ENCODE assay signal across 33 cellular contexts in the genomic region with DNA sequence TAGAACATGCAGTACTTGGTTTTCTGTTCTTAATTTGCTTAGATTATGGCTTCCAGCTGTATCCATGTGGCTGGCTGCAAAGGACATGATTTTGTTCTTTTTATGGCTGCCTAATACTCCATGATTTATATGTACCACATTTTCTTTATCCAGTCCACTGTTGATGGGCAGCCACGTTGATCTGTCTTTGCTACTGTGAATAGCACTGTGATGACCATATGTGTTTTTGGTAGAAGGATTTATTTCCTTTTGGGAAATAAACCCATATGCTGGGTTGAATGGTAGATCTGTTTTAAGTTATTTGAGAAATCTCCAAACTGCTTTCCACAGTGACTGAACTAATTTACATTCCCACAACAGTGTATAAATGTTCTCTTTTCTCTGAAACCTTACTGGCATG.
"Had no signal": no experiment of that assay in that cellular context is flagged by ENCODE, and none has a peak within 500 bp of the region (broad histone marks: within the 10 kb centered on the region; RNA-seq: fewer than 3 reads in every experiment).

No MANE protein-coding gene starts in this region.

- H3K4me1 ChIP-seq: breast epithelium had no signal

- DNase-seq: activated B cell treated with CpG ODN at 0.5 μM for 24 hours; activated CD4-positive, alpha-beta memory T cell treated with anti-CD3 and anti-CD28 coated beads for 36 hours; activated CD4-positive, alpha-beta T cell treated with anti-CD3 and anti-CD28 coated beads for 4 hours; activated CD4-positive, alpha-beta T cell treated with anti-CD3 and anti-CD28 coated beads, Interleukin-2, amount 10 ng/mL, durations not matched to agents 24 days and 14 days; activated CD4-positive, alpha-beta T cell treated with anti-CD3 and anti-CD28 coated beads, Interleukin-2, amount 50 U/mL, for 1 hour; activated CD4-positive, alpha-beta T cell treated with anti-CD3 and anti-CD28 coated beads, Interleukin-2, amount 50 U/mL, for 4 hours; activated CD4-positive, CD25-positive, alpha-beta regulatory T cell treated with anti-CD3 and anti-CD28 coated beads, Interleukin-2, amount 50 U/mL, for 72 hours; activated CD8-positive, alpha-beta memory T cell treated with anti-CD3 and anti-CD28 coated beads, Interleukin-2, amount 50 U/mL, for 4 hours; activated CD8-positive, alpha-beta T cell treated with anti-CD3 and anti-CD28 coated beads for 36 hours; activated effector memory CD4-positive, alpha-beta T cell treated with anti-CD3 and anti-CD28 coated beads, Interleukin-2, amount 50 U/mL, for 16 hours; activated gamma-delta T cell treated with Interleukin-2 at 50 U/mL for 16 hours; activated naive CD4-positive, alpha-beta T cell; activated naive CD4-positive, alpha-beta T cell treated with anti-CD3 and anti-CD28 coated beads for 36 hours; activated naive CD4-positive, alpha-beta T cell treated with anti-CD3 and anti-CD28 coated beads, Interleukin-2, amount 50 U/mL, for 16 hours; activated naive CD8-positive, alpha-beta T cell treated with anti-CD3 and anti-CD28 coated beads for 36 hours; activated T-cell treated with anti-CD3 and anti-CD28 coated beads for 4 hours; activated T-cell treated with anti-CD3 and anti-CD28 coated beads, Interleukin-2, amount 50 U/mL, for 1 hour; activated T-cell treated with anti-CD3 and anti-CD28 coated beads, Interleukin-2, amount 50 U/mL, for 4 hours; activated T-cell treated with anti-CD3 and anti-CD28 coated beads, Interleukin-2, amount 50 U/mL, for 72 hours; adrenal gland; amniotic stem cell; aorta; body of pancreas; brain microvascular endothelial cell; central memory CD4-positive, alpha-beta T cell; T-helper 2 cell; T-helper 9 cell had no signal

- FAIRE-seq: astrocyte, TTC549 had no signal

- H3K4me3 ChIP-seq: adrenal gland, body of pancreas, breast epithelium had no signal

- H3K36me3 ChIP-seq: adrenal gland, brain microvascular endothelial cell, breast epithelium had no signal

- H3K27me3 ChIP-seq: adrenal gland, body of pancreas, brain microvascular endothelial cell, breast epithelium had no signal

- H3K9me3 ChIP-seq: adrenal gland, body of pancreas, breast epithelium had no signal

- ATAC-seq: activated CD8-positive, alpha-beta T cell treated with anti-CD3 and anti-CD28 coated beads for 36 hours; activated naive CD4-positive, alpha-beta T cell treated with anti-CD3 and anti-CD28 coated beads, Interleukin-2, amount 50 U/mL, for 72 hours; activated T-cell treated with anti-CD3 and anti-CD28 coated beads, Interleukin-2, amount 50 U/mL, for 4 hours; activated T-cell treated with anti-CD3 and anti-CD28 coated beads, Interleukin-2, amount 50 U/mL, for 72 hours; activated T-helper 17 cell treated with anti-CD3 and anti-CD28 coated beads, Interleukin-2, amount 50 U/mL, for 72 hours; body of pancreas had no signal

- H3K27ac ChIP-seq: adrenal gland, body of pancreas, brain microvascular endothelial cell, breast epithelium, VCaP had no signal
